In genomic region chr13:80341771-80342271, GRCh38 we compare ENCODE assay signal across 8 cellular contexts. TPM values are rescaled to one million over a fixed set of nuclear protein-coding genes. Genes with fewer than 3 reads are reported as not detected.
A peak's percentile ranks its signal among the peaks of the same experiment; 100 is the strongest.
DNase-seq lines count a peak whose midpoint lies in the region; FAIRE-seq and TF ChIP-seq lines count a peak whose summit lies in the region.

No MANE protein-coding gene starts in this region.

- no peak for TF ChIP-seq POLR2A in erythroblast (IDR thresholded peaks at IDR 0.05; ENCODE audit: low read length)

- H2AFZ ChIP-seq in H9 (ENCODE audit: low read length) = no peak overlapping the region

- no peak overlapping the region for H2BK120ac ChIP-seq in H9 (ENCODE audit: low read depth, low read length, poor library complexity, severe bottlenecking)

- peak overlapping the region; percentile 95 for H3K27ac ChIP-seq in H9 (ENCODE audit: insufficient read length, low read depth, low read length)
- peak overlapping the region; percentile 85; the same call in 1 of the 2 replicates for H3K27ac ChIP-seq in SK-N-MC
- peak overlapping the region; percentile 94 to 97 for H3K27ac ChIP-seq in mucosa of rectum (ENCODE audit: low read depth in 2 of 2, low read length in 2 of 2)

- no peaks in the 10 kb centered on the region; the same call in 1 of the 2 replicates for H3K36me3 ChIP-seq in SK-N-MC (ENCODE audit: insufficient read depth, low read length)
- H3K36me3 ChIP-seq in mucosa of rectum (ENCODE audit: control insufficient read depth in 2 of 2, insufficient read depth in 2 of 2, low read length in 2 of 2) = peaks cover 7% of the 10 kb centered on the region in 2 donors

- TF ChIP-seq CTCF in AG10803 (conservative IDR thresholded peaks at IDR 0.05; ENCODE audit: low read length) (no peak), H9 (conservative IDR thresholded peaks at IDR 0.05) (no peak)

- H3K4me3 ChIP-seq in AG10803 (ENCODE audit: low read length) (peak overlapping the region; percentile 82), SK-N-MC (peak overlapping the region; percentile 92), mucosa of rectum (ENCODE audit: low read length in 2 of 2) (peak overlapping the region; percentile 92 to 94)

- peak overlapping the region; percentile 98 for H3K9ac ChIP-seq in H9 (ENCODE audit: extremely low read depth, insufficient read length, low read length)
- H3K9ac ChIP-seq in SK-N-MC (ENCODE audit: insufficient read length) = peak overlapping the region; percentile 78
- peak overlapping the region; percentile 78 to 98 for H3K9ac ChIP-seq in mucosa of rectum (ENCODE audit: low read depth in 1 of 2, low read length in 2 of 2)

- H2BK12ac ChIP-seq in H9 (ENCODE audit: insufficient read length, low read depth, low read length) = no peak overlapping the region

- H3K4me1 ChIP-seq in H9 (ENCODE audit: insufficient read depth, low read length) (peaks cover 4% of the 10 kb centered on the region; the same call in 1 of the 2 replicates), mucosa of rectum (ENCODE audit: control insufficient read depth in 2 of 2, insufficient read depth in 2 of 2, low read length in 2 of 2) (peaks cover 5 to 19% of the 10 kb centered on the region in 2 donors)

- peaks cover 21% of the 10 kb centered on the region for H3K23me2 ChIP-seq in H9 (ENCODE audit: insufficient read length, low read depth, low read length, poor library complexity, severe bottlenecking)

- H3K56ac ChIP-seq in H9 (ENCODE audit: insufficient read length, low read depth, low read length) = no peak overlapping the region

- H3K4me3 Mint-ChIP-seq in H9 = peak overlapping the region in 1 of 2 experiments; percentile 87; a peak in 3 of 5 replicates

- peak overlapping the region; percentile 44 for H4K5ac ChIP-seq in H9 (ENCODE audit: insufficient read length, low read depth, low read length)

- peak overlapping the region; percentile 11 for H2BK5ac ChIP-seq in H9 (ENCODE audit: insufficient read length, low read length)

- H3K4me2 ChIP-seq in H9 (ENCODE audit: insufficient read depth, insufficient read length, low read length) = peak overlapping the region; percentile 76

- H3K18ac ChIP-seq in H9 (ENCODE audit: insufficient read length, low read depth, low read length) = peak overlapping the region; percentile 53

- H3K4me1 Mint-ChIP-seq in H9 = peaks cover 15 to 45% of the 10 kb centered on the region in 2 experiments

- peaks cover 8% of the 10 kb centered on the region for H3K27me3 Mint-ChIP-seq in H9 (ENCODE audit: low read depth)

- DNase-seq in AG10803 (ENCODE audit: low read depth) = no peak
- peak; percentile 53 for DNase-seq in H9
- DNase-seq in SK-N-MC (ENCODE audit: low read depth, low spot score) = no peak
- peak; percentile 39 to 50 for DNase-seq in erythroblast (lab: John Stamatoyannopoulos, UW)
- no peak for DNase-seq in GM19238 (ENCODE audit: insufficient read length, low spot score)
- DNase-seq in hepatic stellate cell (ENCODE audit: low spot score) = no peak
- no peak for DNase-seq in GM19239 (ENCODE audit: insufficient read length, low spot score)

- WGBS in H9 (ENCODE audit: extremely low coverage, insufficient read length, low lambda C conversion rate) = no CpG with 5 or more reads among the region's 16 CpGs

- no peak overlapping the region for H3K23ac ChIP-seq in H9 (ENCODE audit: insufficient read length, low read depth, low read length)

- H3K9me3 ChIP-seq in H9 (ENCODE audit: control insufficient read depth, low read depth, low read length) (no peaks in the 10 kb centered on the region), SK-N-MC (ENCODE audit: low read depth, low read length) (no peaks in the 10 kb centered on the region), mucosa of rectum (ENCODE audit: control insufficient read depth in 2 of 2, low read length in 2 of 2) (no peaks in the 10 kb centered on the region)

- H2BK15ac ChIP-seq in H9 (ENCODE audit: low read depth, low read length) = no peak overlapping the region

- H3K9me3 Mint-ChIP-seq in H9 = peaks cover 0 to 3% of the 10 kb centered on the region in 2 experiments; a peak in 2 of 5 replicates

- H3K14ac ChIP-seq in H9 (ENCODE audit: insufficient read depth, low read length) = no peak overlapping the region; the same call in 1 of the 2 replicates

- no peaks in the 10 kb centered on the region for H3K79me1 ChIP-seq in H9 (ENCODE audit: insufficient read depth, low read depth, low read length, poor library complexity, severe bottlenecking)

- H4K91ac ChIP-seq in H9 (ENCODE audit: insufficient read length, low read depth, low read length) = no peak overlapping the region

- H3T11ph ChIP-seq in H9 (ENCODE audit: low read length) = no peak overlapping the region

- no peak overlapping the region for H2AK5ac ChIP-seq in H9 (ENCODE audit: insufficient read length, low read length)

- no peaks in the 10 kb centered on the region for H3K27me3 ChIP-seq in H9 (ENCODE audit: insufficient read depth, low read length)
- H3K27me3 ChIP-seq in mucosa of rectum (ENCODE audit: control insufficient read depth in 2 of 2, insufficient read depth in 2 of 2, low read length in 2 of 2) = no peaks in the 10 kb centered on the region

- peaks cover 39% of the 10 kb centered on the region for H3K79me2 ChIP-seq in H9 (ENCODE audit: insufficient read depth, low read length)

- H4K20me1 ChIP-seq in H9 (ENCODE audit: control insufficient read depth, insufficient read depth, insufficient read length) = peaks cover 2% of the 10 kb centered on the region

- H4K8ac ChIP-seq in H9 (replicated peaks; ENCODE audit: insufficient read length, low read depth, low read length) = no peak overlapping the region

- no peak for FAIRE-seq in GM19239 (lab: Jason Lieb, UNC)

- H2BK20ac ChIP-seq in H9 (ENCODE audit: low read depth, low read length, poor library complexity, severe bottlenecking) = no peak overlapping the region

- H3K27ac Mint-ChIP-seq in H9 = peak overlapping the region; percentile 72 to 98 (median 89); a peak in 6 of 7 replicates

- H3K36me3 Mint-ChIP-seq in H9 (ENCODE audit: insufficient read depth in 1 of 3, low read depth in 3 of 3) = peaks cover 9 to 17% (median 13%) of the 10 kb centered on the region in 3 experiments

- no peak overlapping the region for H3K4ac ChIP-seq in H9 (ENCODE audit: low read depth, low read length)

RNA-seq across cellular contexts. Expression of gene SPRY2, which starts 0.9 kb away (rescaled TPM):
- 55.4 and 56.4 TPM in 2 replicates for total RNA-seq in H9 (2021)

Comparison
In these comparisons a context has a peak if more than half of its experiments do, and no peak if none do; other contexts are left out.
1. DNase-seq: peak in H9 (single experiment) and erythroblast (2 of 2); none in AG10803 (single experiment), SK-N-MC (single experiment), GM19238 (single experiment), hepatic stellate cell (single experiment) and GM19239 (single experiment).
2. Peak in every context shown above with its lines, with median percentiles within 50 percentile points of each other: H3K4me3 ChIP-seq, H3K27ac ChIP-seq and H3K9ac ChIP-seq.